9 cellular contexts compared by ENCODE assay signal in genomic region chr1:99198377-99198776, GRCh38.
"Had no signal": no experiment of that assay in that cellular context is flagged by ENCODE, and none has a peak within 500 bp of the region (broad histone marks: within the 10 kb centered on the region; RNA-seq: fewer than 3 reads in every experiment).

No MANE protein-coding gene starts in this region.

- H3K4me3 ChIP-seq: GM23248, HAP-1, K562 had no signal

- H3K9ac ChIP-seq: GM23248 had no signal

- H3K4me1 ChIP-seq: HAP-1 had no signal

- H2AFZ ChIP-seq: GM23248 had no signal

- H3K27ac ChIP-seq: GM23248, HL-60 had no signal

- DNase-seq: GM23248, GOT3, H7, HFFc6, IMR-90 had no signal

- H3K36me3 ChIP-seq: HAP-1 had no signal

- H3K9me3 ChIP-seq: HAP-1 had no signal

- FAIRE-seq: HTR-8/SVneo, K562 had no signal
